In genomic region chr17:7884581-7885356, GRCh38 we compare ENCODE assay signal across 8 cellular contexts. TPM values are rescaled to one million over a fixed set of nuclear protein-coding genes. Genes with fewer than 3 reads are reported as not detected.
A peak's percentile ranks its signal among the peaks of the same experiment; 100 is the strongest.
DNase-seq lines count a peak whose midpoint lies in the region; ATAC-seq and TF ChIP-seq lines count a peak whose summit lies in the region.

No MANE protein-coding gene starts in this region.

- H3K4me3 ChIP-seq in AG04450 (ENCODE audit: low read depth, low read length), result peak overlapping the region; percentile 79
- H3K4me3 ChIP-seq in endodermal cell (ENCODE audit: low read length), result no peak overlapping the region
- peak overlapping the region; percentile 95 for H3K4me3 ChIP-seq in osteoblast (ENCODE audit: insufficient read depth, low read length)

- intact Hi-C loops in activated CD4-positive, alpha-beta memory T cell treated with anti-CD3 and anti-CD28 coated beads for 36 hours (cut with micrococcal nuclease), result no loop called here

- CTCF ChIA-PET in AG04450 (lab: Charles Lee), result no interaction called here
- CTCF ChIA-PET in activated CD4-positive, alpha-beta memory T cell treated with anti-CD3 and anti-CD28 coated beads for 36 hours (lab: Charles Lee), result interaction anchor here (0.6 to 2.2 kb wide), 3 partner anchors 48 to 229 kb away, joined by 3 to 6 read pairs (median 3); no protein-coding TSS in a partner anchor

- peaks cover 18% of the 10 kb centered on the region for H4K20me1 ChIP-seq in osteoblast (ENCODE audit: insufficient read depth, low read length)

- H3K27me3 ChIP-seq in AG04450 (ENCODE audit: control insufficient read depth, insufficient read depth, low read length) (no peaks in the 10 kb centered on the region), endodermal cell (ENCODE audit: control insufficient read depth, insufficient read depth, low read length, poor library complexity, severe bottlenecking) (no peaks in the 10 kb centered on the region), osteoblast (ENCODE audit: insufficient read depth, low read length) (no peaks in the 10 kb centered on the region)

- H3K9me3 Mint-ChIP-seq in activated CD4-positive, alpha-beta memory T cell treated with anti-CD3 and anti-CD28 coated beads for 36 hours, result no peaks in the 10 kb centered on the region
- no peaks in the 10 kb centered on the region for H3K9me3 Mint-ChIP-seq in endodermal cell

- H2AFZ ChIP-seq in osteoblast (ENCODE audit: low read length), result no peak overlapping the region

- no peak overlapping the region for H3K4me2 ChIP-seq in osteoblast (ENCODE audit: insufficient read depth, low read length)

- peak overlapping the region; percentile 84 for H3K27ac Mint-ChIP-seq in activated CD4-positive, alpha-beta memory T cell treated with anti-CD3 and anti-CD28 coated beads for 36 hours
- H3K27ac Mint-ChIP-seq in endodermal cell, result no peak overlapping the region

- no peaks in the 10 kb centered on the region for H3K27me3 Mint-ChIP-seq in activated CD4-positive, alpha-beta memory T cell treated with anti-CD3 and anti-CD28 coated beads for 36 hours
- peaks cover 8% of the 10 kb centered on the region for H3K27me3 Mint-ChIP-seq in endodermal cell (ENCODE audit: insufficient read depth)

- WGBS in endodermal cell (ENCODE audit: insufficient coverage in 1 of 2, insufficient read length in 1 of 2), 2 experiments, result 0% methylated on average over 43 of the region's 99 CpGs; no CpG with 5 or more reads in 1 of the 2 experiments

- peaks cover 9% of the 10 kb centered on the region for H3K4me1 ChIP-seq in endodermal cell (ENCODE audit: control insufficient read depth, insufficient read depth, low read length)
- peaks cover 42% of the 10 kb centered on the region for H3K4me1 ChIP-seq in osteoblast (ENCODE audit: insufficient read depth, low read length)

- POLR2A ChIA-PET in AG04450 (lab: Yijun Ruan, JAX), result interaction anchor here (0.7 to 1.7 kb wide), 2 partner anchors 28 to 842 kb away, joined by 3 to 4 read pairs; partner anchors contain the start of gene NAA38
- POLR2A ChIA-PET in activated CD4-positive, alpha-beta memory T cell treated with anti-CD3 and anti-CD28 coated beads for 36 hours (lab: Charles Lee), result interaction anchor here (1.7 to 2.2 kb wide), 2 partner anchors 28 to 31 kb away, joined by 4 to 19 read pairs; partner anchors contain the start of genes CYB5D1, NAA38 and RNF227

- H3K9ac ChIP-seq in endodermal cell (ENCODE audit: extremely low read depth, low read length, poor library complexity, severe bottlenecking), result no peak overlapping the region

- TF ChIP-seq CTCF in AG04450 (IDR thresholded peaks at IDR 0.05; ENCODE audit: low read depth, low read length), result no peak
- TF ChIP-seq CTCF in endodermal cell (conservative IDR thresholded peaks at IDR 0.05), result no peak
- TF ChIP-seq CTCF in osteoblast (IDR thresholded peaks at IDR 0.05; ENCODE audit: extremely low read depth, low read depth, low read length), result no peak

- H3K36me3 Mint-ChIP-seq in activated CD4-positive, alpha-beta memory T cell treated with anti-CD3 and anti-CD28 coated beads for 36 hours, result peaks cover 10% of the 10 kb centered on the region
- H3K36me3 Mint-ChIP-seq in endodermal cell (ENCODE audit: low read depth), result no peaks in the 10 kb centered on the region

- peak overlapping the region; percentile 39 for H3K27ac ChIP-seq in AG04450 (ENCODE audit: low read depth, low read length)
- no peak overlapping the region for H3K27ac ChIP-seq in endodermal cell (ENCODE audit: low read depth, low read length)
- no peak overlapping the region for H3K27ac ChIP-seq in osteoblast (ENCODE audit: low read depth, low read length)

- peaks cover 27% of the 10 kb centered on the region for H3K79me2 ChIP-seq in osteoblast (ENCODE audit: insufficient read depth, low read length)

- H3K9me3 ChIP-seq in AG04450 (ENCODE audit: control insufficient read depth, insufficient read depth, low read length), result no peaks in the 10 kb centered on the region; the same call in 1 of the 2 replicates
- no peaks in the 10 kb centered on the region for H3K9me3 ChIP-seq in endodermal cell (ENCODE audit: control insufficient read depth, low read length)
- no peaks in the 10 kb centered on the region for H3K9me3 ChIP-seq in osteoblast (ENCODE audit: low read depth, low read length)

- H3K4me3 Mint-ChIP-seq in activated CD4-positive, alpha-beta memory T cell treated with anti-CD3 and anti-CD28 coated beads for 36 hours, result peak overlapping the region; percentile 69
- no peak overlapping the region for H3K4me3 Mint-ChIP-seq in endodermal cell

- H3K36me3 ChIP-seq in endodermal cell (ENCODE audit: control insufficient read depth, insufficient read depth, low read length), result peaks cover 25% of the 10 kb centered on the region
- peaks cover 28% of the 10 kb centered on the region for H3K36me3 ChIP-seq in osteoblast (ENCODE audit: insufficient read depth, low read length)

- peak; percentile 13 for ATAC-seq in HG02678 (IDR thresholded peaks at IDR 0.05; ENCODE audit: unreplicated experiment)
- no peak for ATAC-seq in GM21825 (IDR thresholded peaks at IDR 0.05; ENCODE audit: unreplicated experiment)

- DNase-seq in AG04450 (ENCODE audit: low read depth, low spot score), result no peak
- peak; percentile 42 for DNase-seq in activated CD4-positive, alpha-beta memory T cell treated with anti-CD3 and anti-CD28 coated beads for 36 hours
- DNase-seq in endodermal cell, result peak; percentile 65
- peak; percentile 90 for DNase-seq in osteoblast (ENCODE audit: insufficient read length, low spot score, missing footprints)
- DNase-seq in NCI-H2196 (lab: John Stamatoyannopoulos, UW; ENCODE audit: unreplicated experiment), result no peak
- no peak for DNase-seq in NCI-H1105 treated with DMSO at 0.1 percent for 48 hours (lab: John Stamatoyannopoulos, UW)

- no peaks in the 10 kb centered on the region for H3K4me1 Mint-ChIP-seq in activated CD4-positive, alpha-beta memory T cell treated with anti-CD3 and anti-CD28 coated beads for 36 hours (ENCODE audit: low read depth)
- peaks cover 4% of the 10 kb centered on the region for H3K4me1 Mint-ChIP-seq in endodermal cell

RNA-seq across cellular contexts. Expression of gene CHD3, which starts 3.8 kb away (rescaled TPM):
- 50.0 and 68.6 TPM in 2 replicates for polyA plus RNA-seq in AG04450 (2011; rRNA removed)
- 155 and 187 TPM in 2 replicates for polyA minus RNA-seq in AG04450 (2011; rRNA and poly(A)+ RNA removed)
- total RNA-seq in activated CD4-positive, alpha-beta memory T cell treated with anti-CD3 and anti-CD28 coated beads for 36 hours, result 100 to 1,000 TPM; 120 to 133 TPM
- 10 to 100 TPM; 55.0 to 64.1 TPM for total RNA-seq in endodermal cell
- 66.3 TPM for polyA plus RNA-seq in endodermal cell (2013, experiment 1 of 2)
- polyA plus RNA-seq in endodermal cell (2013, experiment 2 of 2), result 63.7 TPM
- total RNA-seq in osteoblast, result 95.2 and 97.0 TPM in 2 replicates

RNA-seq across cellular contexts. Expression of gene CYB5D1, which starts 27.0 kb away (rescaled TPM):
- polyA plus RNA-seq in AG04450 (2011; rRNA removed), result 6.9 and 8.1 TPM in 2 replicates
- polyA minus RNA-seq in AG04450 (2011; rRNA and poly(A)+ RNA removed), result 5.3 and 8.7 TPM in 2 replicates
- total RNA-seq in activated CD4-positive, alpha-beta memory T cell treated with anti-CD3 and anti-CD28 coated beads for 36 hours, result 1 to 10 TPM; 6.0 to 6.9 TPM
- total RNA-seq in endodermal cell (10 to 100 TPM; 10.6 to 12.9 TPM), osteoblast (8.3 and 10.5 TPM in 2 replicates)
- 10.5 TPM for polyA plus RNA-seq in endodermal cell (2013, experiment 1 of 2)
- polyA plus RNA-seq in endodermal cell (2013, experiment 2 of 2), result 8.3 TPM

RNA-seq across cellular contexts. Expression of gene NAA38, which starts 27.4 kb away (rescaled TPM):
- 49.3 and 59.0 TPM in 2 replicates for polyA plus RNA-seq in AG04450 (2011; rRNA removed)
- polyA minus RNA-seq in AG04450 (2011; rRNA and poly(A)+ RNA removed), result 10.9 and 15.8 TPM in 2 replicates
- 10 to 100 TPM; 68.2 to 74.7 TPM for total RNA-seq in activated CD4-positive, alpha-beta memory T cell treated with anti-CD3 and anti-CD28 coated beads for 36 hours
- total RNA-seq in endodermal cell, result 10 to 100 TPM; 38.9 to 44.8 TPM
- polyA plus RNA-seq in endodermal cell (2013, experiment 1 of 2), result 65.6 TPM
- 58.9 TPM for polyA plus RNA-seq in endodermal cell (2013, experiment 2 of 2)
- total RNA-seq in osteoblast, result 25.3 and 29.7 TPM in 2 replicates

RNA-seq across cellular contexts. Expression of gene TMEM88, which starts 29.9 kb away (rescaled TPM):
- 0.29 and 0.45 TPM in 2 replicates for polyA plus RNA-seq in AG04450 (2011; rRNA removed)
- polyA minus RNA-seq in AG04450 (2011; rRNA and poly(A)+ RNA removed), result 0.78 TPM in 1 of 2 replicates, not detected in the other
- total RNA-seq in activated CD4-positive, alpha-beta memory T cell treated with anti-CD3 and anti-CD28 coated beads for 36 hours, result 1 to 10 TPM; 2.2 to 2.4 TPM
- 10 to 100 TPM; 16.8 to 26.8 TPM for total RNA-seq in endodermal cell
- polyA plus RNA-seq in endodermal cell (2013, experiment 1 of 2), result 24.6 TPM
- polyA plus RNA-seq in endodermal cell (2013, experiment 2 of 2), result 22.9 TPM
- total RNA-seq in osteoblast, result 0.29 and 0.36 TPM in 2 replicates

RNA-seq across cellular contexts. Expression of gene RNF227, which starts 31.3 kb away (rescaled TPM):
- polyA plus RNA-seq in AG04450 (2011; rRNA removed), result 1.3 and 1.4 TPM in 2 replicates
- polyA minus RNA-seq in AG04450 (2011; rRNA and poly(A)+ RNA removed), result 0.56 and 0.60 TPM in 2 replicates
- total RNA-seq in activated CD4-positive, alpha-beta memory T cell treated with anti-CD3 and anti-CD28 coated beads for 36 hours, result 1 to 10 TPM; 2.7 to 3.3 TPM
- total RNA-seq in endodermal cell (1 to 10 TPM; 1.1 to 1.6 TPM), osteoblast (2.4 and 3.6 TPM in 2 replicates)
- polyA plus RNA-seq in endodermal cell (2013, experiment 1 of 2), result 2.7 TPM
- polyA plus RNA-seq in endodermal cell (2013, experiment 2 of 2), result 2.5 TPM

Comparison
In these comparisons a context has a peak if more than half of its experiments do, and no peak if none do; other contexts are left out.
1. DNase-seq: peak in activated CD4-positive, alpha-beta memory T cell treated with anti-CD3 and anti-CD28 coated beads for 36 hours (single experiment), endodermal cell (single experiment) and osteoblast (single experiment); none in AG04450 (single experiment), NCI-H2196 (single experiment) and NCI-H1105 treated with DMSO at 0.1 percent for 48 hours (single experiment).